Comparison of ENCODE assay signal across 8 cellular contexts in genomic region chr11:12090061-12090572, GRCh38. TPM values are rescaled to one million over a fixed set of nuclear protein-coding genes. Genes with fewer than 3 reads are reported as not detected.
A peak's percentile ranks its signal among the peaks of the same experiment; 100 is the strongest.
DNase-seq lines count a peak whose midpoint lies in the region; ATAC-seq, FAIRE-seq and TF ChIP-seq lines count a peak whose summit lies in the region.

No MANE protein-coding gene starts in this region.

- peaks cover 62% of the 10 kb centered on the region for H3K4me1 Mint-ChIP-seq in astrocyte (ENCODE audit: low read depth, unreplicated experiment)
- H3K4me1 Mint-ChIP-seq in naive thymus-derived CD4-positive, alpha-beta T cell: peaks cover 37 to 72% (median 66%) of the 10 kb centered on the region in 7 donors

- peak overlapping the region; percentile 70 for H3K27ac Mint-ChIP-seq in astrocyte (ENCODE audit: unreplicated experiment)
- H3K27ac Mint-ChIP-seq in naive thymus-derived CD4-positive, alpha-beta T cell: peak overlapping the region; percentile 21 to 85 (median 55)

- peak overlapping the region; percentile 54 for H3K4me2 ChIP-seq in astrocyte (ENCODE audit: low read length)

- no peaks in the 10 kb centered on the region for H3K27me3 Mint-ChIP-seq in astrocyte (ENCODE audit: low read depth, unreplicated experiment)
- no peaks in the 10 kb centered on the region for H3K27me3 Mint-ChIP-seq in naive thymus-derived CD4-positive, alpha-beta T cell

- ATAC-seq in naive thymus-derived CD4-positive, alpha-beta T cell: peak; percentile 16
- ATAC-seq in GM21367 (IDR thresholded peaks at IDR 0.05; ENCODE audit: unreplicated experiment) (no peak), HG03432 (IDR thresholded peaks at IDR 0.05; ENCODE audit: unreplicated experiment) (no peak), HG02588 (IDR thresholded peaks at IDR 0.05; ENCODE audit: unreplicated experiment) (no peak)

- no peak for TF ChIP-seq CTCF in astrocyte (IDR thresholded peaks at IDR 0.05; ENCODE audit: insufficient read depth, low read depth, low read length)

- intact Hi-C loops in naive thymus-derived CD4-positive, alpha-beta T cell (cut with micrococcal nuclease): no loop called here

- no peaks in the 10 kb centered on the region for H4K20me1 ChIP-seq in astrocyte (ENCODE audit: insufficient read depth, low read length)

- peak overlapping the region; percentile 60 for H3K9ac ChIP-seq in astrocyte (ENCODE audit: low read length)

- DNase-seq in DMS 273 (lab: John Stamatoyannopoulos, UW; ENCODE audit: unreplicated experiment) (peak; percentile 54), MG63 (peak; percentile 78), astrocyte (ENCODE audit: low read depth) (peak; percentile 67), NCI-H2196 (lab: John Stamatoyannopoulos, UW; ENCODE audit: unreplicated experiment) (no peak)
- DNase-seq in naive thymus-derived CD4-positive, alpha-beta T cell: peak in 1 of 9 donors; percentile 16

- FAIRE-seq in astrocyte (lab: Jason Lieb, UNC): peak; percentile 50

- POLR2A ChIA-PET in naive thymus-derived CD4-positive, alpha-beta T cell (lab: Charles Lee): interaction anchor here (0.6 to 1.3 kb wide), 2 partner anchors 44 to 149 kb away, joined by 3 to 4 read pairs; no protein-coding TSS in a partner anchor

- H2AFZ ChIP-seq in astrocyte (ENCODE audit: low read depth, low read length): no peak overlapping the region

- H3K36me3 Mint-ChIP-seq in astrocyte (ENCODE audit: low read depth, unreplicated experiment): peaks cover 3% of the 10 kb centered on the region
- H3K36me3 Mint-ChIP-seq in naive thymus-derived CD4-positive, alpha-beta T cell: peaks cover 0 to 2% (median 0%) of the 10 kb centered on the region in 5 donors

- no peaks in the 10 kb centered on the region for H3K27me3 ChIP-seq in MG63
- no peaks in the 10 kb centered on the region for H3K27me3 ChIP-seq in astrocyte (ENCODE audit: insufficient read depth, low read length)
- H3K27me3 ChIP-seq in naive thymus-derived CD4-positive, alpha-beta T cell (ENCODE audit: control insufficient read depth in 2 of 2, insufficient read depth in 2 of 2, low read length in 2 of 2): no peaks in the 10 kb centered on the region

- H3K9me3 ChIP-seq in MG63: no peaks in the 10 kb centered on the region
- no peaks in the 10 kb centered on the region for H3K9me3 ChIP-seq in astrocyte (ENCODE audit: insufficient read depth, low read depth, low read length)
- H3K9me3 ChIP-seq in naive thymus-derived CD4-positive, alpha-beta T cell (ENCODE audit: control insufficient read depth in 2 of 3, low read length in 3 of 3): no peaks in the 10 kb centered on the region

- peak overlapping the region; percentile 100 for H3K27ac ChIP-seq in astrocyte (ENCODE audit: low read depth, low read length)
- no peak overlapping the region for H3K27ac ChIP-seq in naive thymus-derived CD4-positive, alpha-beta T cell (ENCODE audit: low read depth, low read length)

- peaks cover 56% of the 10 kb centered on the region for H3K4me1 ChIP-seq in astrocyte (ENCODE audit: insufficient read depth, low read length)
- peaks cover 33 to 58% of the 10 kb centered on the region in 2 donors for H3K4me1 ChIP-seq in naive thymus-derived CD4-positive, alpha-beta T cell (ENCODE audit: control insufficient read depth in 2 of 2, insufficient read depth in 2 of 2, low read length in 2 of 2)

- peaks cover 4% of the 10 kb centered on the region for H3K79me2 ChIP-seq in astrocyte (ENCODE audit: insufficient read depth, low read length)

- no peak overlapping the region for H3K4me3 Mint-ChIP-seq in astrocyte (ENCODE audit: unreplicated experiment)
- peak overlapping the region in 8 of 10 donors; percentile 14 to 70 (median 45) for H3K4me3 Mint-ChIP-seq in naive thymus-derived CD4-positive, alpha-beta T cell

- H3K4me3 ChIP-seq in MG63 (no peak overlapping the region), astrocyte (ENCODE audit: insufficient read depth, low read depth, low read length) (no peak overlapping the region)
- no peak overlapping the region for H3K4me3 ChIP-seq in naive thymus-derived CD4-positive, alpha-beta T cell (ENCODE audit: low read length)

- no peaks in the 10 kb centered on the region for H3K9me3 Mint-ChIP-seq in astrocyte (ENCODE audit: unreplicated experiment)
- no peaks in the 10 kb centered on the region for H3K9me3 Mint-ChIP-seq in naive thymus-derived CD4-positive, alpha-beta T cell

- CTCF ChIA-PET in naive thymus-derived CD4-positive, alpha-beta T cell (lab: Charles Lee): interaction anchor here (1.1 kb wide), 1 partner anchor 192 kb away, joined by 4 read pairs; no protein-coding TSS in a partner anchor

- H3K36me3 ChIP-seq in MG63 (no peaks in the 10 kb centered on the region), astrocyte (ENCODE audit: insufficient read depth, low read length) (no peaks in the 10 kb centered on the region)
- no peaks in the 10 kb centered on the region for H3K36me3 ChIP-seq in naive thymus-derived CD4-positive, alpha-beta T cell (ENCODE audit: control insufficient read depth in 2 of 3, insufficient read depth in 3 of 3, low read length in 3 of 3)

RNA-seq across cellular contexts. Expression of gene MICAL2, which starts 20.3 kb away (rescaled TPM):
- total RNA-seq in MG63 (2014; rRNA removed; shearing (Covaris generic); ENCODE audit: low replicate concordance): 37.9 and 42.4 TPM in 2 replicates
- 357 and 471 TPM in 2 replicates for total RNA-seq in astrocyte
- total RNA-seq in naive thymus-derived CD4-positive, alpha-beta T cell: 100 to 1,000 TPM in 1 of 5 experiments, 10 to 100 TPM in 2, 1 to 10 TPM in 2; 5.8 to 112 (median 13.4) TPM
- 1 to 10 TPM; 1.1 to 2.6 TPM for polyA plus RNA-seq in naive thymus-derived CD4-positive, alpha-beta T cell
